Comparison of ENCODE assay signal across 1 cellular context in genomic region chr14:20681348-20682126, GRCh38.
A peak's percentile ranks its signal among the peaks of the same experiment; 100 is the strongest.
TF ChIP-seq lines count a peak whose summit lies in the region.

No MANE protein-coding gene starts in this region.

TF ChIP-seq in HEK293, 187 proteins besides CTCF, POLR2A, EP300 and RAD21 (continued from another document and continues in another):
- TF ChIP-seq ZNF610 (tag by site-specific recombination; IDR thresholded peaks at IDR 0.05; ENCODE audit: borderline replicate concordance): no peak
- 0 out of 2 replicates have a peak, but pooled peaks have one; percentile 14 for TF ChIP-seq ZNF362 (tag by site-specific recombination; IDR thresholded peaks at IDR 0.05)
- no peak for TF ChIP-seq ZNF830 (tag by site-specific recombination; IDR thresholded peaks at IDR 0.05; ENCODE audit: low read depth)
- TF ChIP-seq ZNF776 (tag by site-specific recombination; IDR thresholded peaks at IDR 0.05; ENCODE audit: borderline replicate concordance): no peak
- TF ChIP-seq ZNF785 (tag by site-specific recombination; IDR thresholded peaks at IDR 0.05): no peak
- TF ChIP-seq ZNF596 (tag by site-specific recombination; IDR thresholded peaks at IDR 0.05): no peak
- no peak for TF ChIP-seq ZFP3 (tag by site-specific recombination; IDR thresholded peaks at IDR 0.05; ENCODE audit: low read depth)
- no peak for TF ChIP-seq ZNF623 (tag by site-specific recombination; IDR thresholded peaks at IDR 0.05)
- TF ChIP-seq ZNF843 (tag by site-specific recombination; IDR thresholded peaks at IDR 0.05): no peak
- TF ChIP-seq ZIC2 (tag by site-specific recombination; IDR thresholded peaks at IDR 0.05): 0 out of 2 replicates have a peak, but pooled peaks have one; percentile 9
- no peak for TF ChIP-seq ZNF292 (tag by site-specific recombination; IDR thresholded peaks at IDR 0.05; ENCODE audit: borderline replicate concordance, low read depth)
- no peak; the same call in 1 of the 2 replicates for TF ChIP-seq ZBTB6 (tag by site-specific recombination; IDR thresholded peaks at IDR 0.05)
- TF ChIP-seq ZNF792 (tag by site-specific recombination; IDR thresholded peaks at IDR 0.05): no peak
- no peak for TF ChIP-seq ZNF155 (tag by site-specific recombination; IDR thresholded peaks at IDR 0.05)
- peak; percentile 54; the same call in 1 of the 2 replicates for TF ChIP-seq ZNF629 (tag by site-specific recombination; IDR thresholded peaks at IDR 0.05)
- no peak for TF ChIP-seq ZNF248 (tag by site-specific recombination; IDR thresholded peaks at IDR 0.05)
- TF ChIP-seq ZNF626 (tag by site-specific recombination; IDR thresholded peaks at IDR 0.05): no peak
- TF ChIP-seq MEIS1 (CRISPR knock-in tag; IDR thresholded peaks at IDR 0.05; ENCODE audit: borderline replicate concordance): no peak
- TF ChIP-seq ZNF24 (tag by site-specific recombination; IDR thresholded peaks at IDR 0.05): peak; percentile 76
- TF ChIP-seq ZSCAN23 (tag by site-specific recombination; IDR thresholded peaks at IDR 0.05): 0 out of 2 replicates have a peak, but pooled peaks have one; percentile 8
- no peak for TF ChIP-seq ZNF777 (tag by site-specific recombination; IDR thresholded peaks at IDR 0.05; ENCODE audit: borderline replicate concordance)
- no peak for TF ChIP-seq BCL11B (tag by site-specific recombination; IDR thresholded peaks at IDR 0.05; ENCODE audit: low read depth)
- TF ChIP-seq ZFP37 (tag by site-specific recombination; IDR thresholded peaks at IDR 0.05): no peak
- TF ChIP-seq PATZ1 (tag by site-specific recombination; IDR thresholded peaks at IDR 0.05): no peak
- TF ChIP-seq ZNF18 (tag by site-specific recombination; IDR thresholded peaks at IDR 0.05): peak; percentile 24; the same call in 1 of the 2 replicates
- peak; percentile 65 for TF ChIP-seq KLF8 (tag by site-specific recombination; IDR thresholded peaks at IDR 0.05)
- no peak for TF ChIP-seq KLF1 (tag by site-specific recombination; IDR thresholded peaks at IDR 0.05)
- TF ChIP-seq TRIM28 (IDR thresholded peaks at IDR 0.05; ENCODE audit: borderline replicate concordance, low read length): peak; percentile 94
- peak; percentile 46; the same call in 1 of the 2 replicates for TF ChIP-seq ZNF558 (tag by site-specific recombination; IDR thresholded peaks at IDR 0.05)
- no peak for TF ChIP-seq ZNF560 (tag by site-specific recombination; IDR thresholded peaks at IDR 0.05; ENCODE audit: borderline replicate concordance)
- no peak for TF ChIP-seq TCF7L2 (IDR thresholded peaks at IDR 0.05; ENCODE audit: borderline replicate concordance, low read depth, low read length)
- TF ChIP-seq ZNF37A (tag by site-specific recombination; IDR thresholded peaks at IDR 0.05): no peak
- TF ChIP-seq ZNF600 (tag by site-specific recombination; IDR thresholded peaks at IDR 0.05): 0 out of 2 replicates have a peak, but pooled peaks have one; percentile 32
- no peak for TF ChIP-seq ZNF221 (tag by site-specific recombination; IDR thresholded peaks at IDR 0.05; ENCODE audit: borderline replicate concordance)
- no peak; the same call in 1 of the 2 replicates for TF ChIP-seq ZSCAN4 (tag by site-specific recombination; IDR thresholded peaks at IDR 0.05)
- TF ChIP-seq ZNF121 (tag by site-specific recombination; IDR thresholded peaks at IDR 0.05): no peak
- TF ChIP-seq ZNF660 (tag by site-specific recombination; IDR thresholded peaks at IDR 0.05): peak; percentile 85
- TF ChIP-seq ZNF473 (tag by site-specific recombination; IDR thresholded peaks at IDR 0.05): no peak
- TF ChIP-seq ZNF48 (tag by site-specific recombination; IDR thresholded peaks at IDR 0.05): no peak
- no peak; the same call in 1 of the 2 replicates for TF ChIP-seq ZNF10 (tag by site-specific recombination; IDR thresholded peaks at IDR 0.05)
- TF ChIP-seq ZNF211 (tag by site-specific recombination; IDR thresholded peaks at IDR 0.05; ENCODE audit: low read depth): no peak
- peak; percentile 64; the same call in 1 of the 2 replicates for TF ChIP-seq ZNF184 (tag by site-specific recombination; IDR thresholded peaks at IDR 0.05)
- TF ChIP-seq ZNF274 (IDR thresholded peaks at IDR 0.05; ENCODE audit: low read length): no peak
- no peak for TF ChIP-seq ZNF274 (tag by site-specific recombination; IDR thresholded peaks at IDR 0.05; ENCODE audit: borderline replicate concordance)
- peak; percentile 81 for TF ChIP-seq ZNF639 (tag by site-specific recombination; IDR thresholded peaks at IDR 0.05)
- TF ChIP-seq GLIS1 (tag by site-specific recombination; IDR thresholded peaks at IDR 0.05): no peak
- TF ChIP-seq ZNF394 (tag by site-specific recombination; IDR thresholded peaks at IDR 0.05; ENCODE audit: borderline replicate concordance): peak; percentile 53; the same call in 1 of the 2 replicates
- TF ChIP-seq ZNF112 (tag by site-specific recombination; IDR thresholded peaks at IDR 0.05): no peak
- TF ChIP-seq ZNF580 (tag by site-specific recombination; IDR thresholded peaks at IDR 0.05): peak; percentile 37; the same call in 1 of the 2 replicates
- no peak for TF ChIP-seq GFI1B (tag by site-specific recombination; IDR thresholded peaks at IDR 0.05)
- TF ChIP-seq ZNF398 (tag by site-specific recombination; IDR thresholded peaks at IDR 0.05): no peak
- TF ChIP-seq ZNF791 (tag by site-specific recombination; IDR thresholded peaks at IDR 0.05): no peak
- peak; percentile 66 for TF ChIP-seq ZEB2 (tag by site-specific recombination; IDR thresholded peaks at IDR 0.05)
- no peak for TF ChIP-seq SCRT1 (tag by site-specific recombination; IDR thresholded peaks at IDR 0.05; ENCODE audit: borderline replicate concordance)
- no peak for TF ChIP-seq PBX3 (CRISPR knock-in tag; IDR thresholded peaks at IDR 0.05)
- no peak for TF ChIP-seq ZNF426 (tag by site-specific recombination; IDR thresholded peaks at IDR 0.05)
- no peak for TF ChIP-seq ZNF658 (tag by site-specific recombination; IDR thresholded peaks at IDR 0.05)
- TF ChIP-seq SETDB1 (IDR thresholded peaks at IDR 0.05; ENCODE audit: insufficient read length, low read length): no peak
- TF ChIP-seq OSR2 (tag by site-specific recombination; IDR thresholded peaks at IDR 0.05): peak; percentile 19; the same call in 1 of the 2 replicates
- TF ChIP-seq KLF9 (tag by site-specific recombination; IDR thresholded peaks at IDR 0.05; ENCODE audit: low read depth): no peak
- no peak for TF ChIP-seq YY2 (tag by site-specific recombination; IDR thresholded peaks at IDR 0.05)
- TF ChIP-seq ZNF19 (tag by site-specific recombination; IDR thresholded peaks at IDR 0.05; ENCODE audit: low read depth): no peak
- no peak for TF ChIP-seq ZSCAN18 (tag by site-specific recombination; IDR thresholded peaks at IDR 0.05)
- no peak for TF ChIP-seq ZNF555 (tag by site-specific recombination; conservative IDR thresholded peaks at IDR 0.05)
- peak; percentile 89 for TF ChIP-seq PRDM1 (tag by site-specific recombination; IDR thresholded peaks at IDR 0.05)
